ENCODE assay signal across 27 cellular contexts in the genomic region with DNA sequence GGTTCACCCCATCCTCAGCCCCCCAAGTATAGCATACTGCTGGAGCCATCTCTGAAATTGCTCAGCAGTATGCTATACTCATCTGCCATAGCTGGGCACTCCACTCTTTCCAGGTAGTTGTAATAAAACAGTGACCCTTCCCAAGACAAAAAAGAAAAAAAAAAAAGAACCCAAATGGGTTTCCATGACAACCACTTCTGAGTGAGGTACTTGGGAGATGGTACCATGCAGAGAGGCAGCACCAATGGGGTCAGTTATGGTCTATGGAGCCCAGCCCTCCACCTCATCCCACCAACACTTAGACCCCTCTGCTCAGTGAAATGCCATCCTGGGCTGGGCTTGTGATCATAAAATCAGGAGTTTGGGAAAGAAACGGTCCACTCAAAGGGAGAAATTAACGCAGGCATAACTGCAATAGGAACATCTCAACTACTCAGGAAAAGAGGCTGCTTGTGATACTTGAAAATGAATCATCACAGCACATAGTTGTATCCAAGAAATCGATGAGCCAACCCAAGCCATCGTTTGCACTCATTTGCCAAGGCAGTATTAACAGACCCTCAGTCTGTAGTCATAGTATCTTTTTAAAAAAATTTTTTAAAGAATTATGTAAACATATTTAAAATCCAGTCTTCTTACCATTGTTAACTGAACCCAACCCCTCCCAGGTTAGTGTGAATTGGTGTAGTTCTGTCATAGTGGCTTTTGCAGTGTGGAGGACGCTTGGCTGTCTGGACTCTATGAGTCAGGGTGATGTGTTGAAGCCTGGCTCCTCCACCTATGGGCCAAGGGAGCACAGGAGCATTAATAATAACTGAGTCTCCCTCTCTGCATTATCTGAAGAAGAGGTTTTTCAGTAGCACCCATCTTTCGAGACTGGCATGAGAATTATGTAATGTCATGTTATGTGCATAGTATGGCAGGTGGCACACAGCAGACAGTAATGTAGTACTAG.
DNase-seq lines count a peak whose midpoint lies in the region; ATAC-seq and TF ChIP-seq lines count a peak whose summit lies in the region.
"Had no signal": no experiment of that assay in that cellular context is flagged by ENCODE, and none has a peak within 500 bp of the region (broad histone marks: within the 10 kb centered on the region; RNA-seq: fewer than 3 reads in every experiment).

No MANE protein-coding gene starts in this region.

- H4K91ac ChIP-seq in IMR-90 (ENCODE audit: insufficient read depth, low read depth, low read length), result no peak overlapping the region

- no peaks in the 10 kb centered on the region for H3K79me2 ChIP-seq in MM.1S (ENCODE audit: low read length)

- intact Hi-C loops in IMR-90 (cut with micrococcal nuclease), result no loop called here

- H2AFZ ChIP-seq in IMR-90 (replicated peaks; ENCODE audit: low read length, poor library complexity), result no peak overlapping the region
- no peak overlapping the region for H2AFZ ChIP-seq in MM.1S (ENCODE audit: low read length)

- no peak overlapping the region for H2BK120ac ChIP-seq in IMR-90 (ENCODE audit: low read depth, low read length)

- H3K4me3 ChIP-seq in IMR-90 (ENCODE audit: insufficient read depth, low read depth, low read length) (no peak overlapping the region), astrocyte of the spinal cord (ENCODE audit: low read depth, low read length) (no peak overlapping the region), MM.1S (ENCODE audit: low read length) (no peak overlapping the region)
- H3K4me3 ChIP-seq: esophagus muscularis mucosa, testis, vagina had no signal

- no peak overlapping the region for H3K56ac ChIP-seq in IMR-90 (ENCODE audit: extremely low read depth, insufficient read depth, low read length)

- H3K9ac ChIP-seq in IMR-90 (ENCODE audit: low read depth, low read length) (no peak overlapping the region), MM.1S (ENCODE audit: low read length) (no peak overlapping the region)

- H4K20me1 ChIP-seq in IMR-90 (ENCODE audit: insufficient read depth, low read length) (no peaks in the 10 kb centered on the region), MM.1S (ENCODE audit: insufficient read depth, low read length) (no peaks in the 10 kb centered on the region)

- no peak overlapping the region for H2AK5ac ChIP-seq in IMR-90 (ENCODE audit: low read depth, low read length)

- peaks cover 12% of the 10 kb centered on the region for H3K27me3 Mint-ChIP-seq in type B pancreatic cell
- H3K27me3 Mint-ChIP-seq: stimulated activated naive B cell treated with anti-CD40 and anti-IgM and Interleukin-4, amounts not matched to agents 10 μg/mL and 1 μg/mL and 100 μg/mL, for 72 hours had no signal

- no peaks in the 10 kb centered on the region for H3K36me3 ChIP-seq in IMR-90 (ENCODE audit: control insufficient read depth, insufficient read depth, low read length)
- H3K36me3 ChIP-seq in MM.1S (replicated peaks; ENCODE audit: insufficient read depth, low read length), result no peaks in the 10 kb centered on the region
- H3K36me3 ChIP-seq: esophagus muscularis mucosa, vagina had no signal

- H3F3A ChIP-seq in MM.1S (ENCODE audit: insufficient read depth, low read length), result no peaks in the 10 kb centered on the region

- H2BK20ac ChIP-seq in IMR-90 (ENCODE audit: low read depth, low read length), result no peak overlapping the region

- WGBS in IMR-90 (ENCODE audit: extremely low coverage in 2 of 2, insufficient read length in 1 of 2), 2 experiments, result no CpG with 5 or more reads among the region's 6 CpGs

- H3K23ac ChIP-seq in IMR-90 (ENCODE audit: low read depth, low read length), result no peak overlapping the region

- no peaks in the 10 kb centered on the region for H3K36me3 Mint-ChIP-seq in type B pancreatic cell
- H3K36me3 Mint-ChIP-seq: IgD-negative memory B cell; stimulated activated naive B cell treated with anti-CD40 and anti-IgM and Interleukin-4, amounts not matched to agents 10 μg/mL and 1 μg/mL and 100 μg/mL, for 72 hours had no signal

- no peak overlapping the region for H2BK5ac ChIP-seq in IMR-90 (ENCODE audit: low read depth, low read length, poor library complexity, severe bottlenecking)

- H4K8ac ChIP-seq in IMR-90 (ENCODE audit: low read depth in 2 of 2, low read length in 2 of 2), result no peak overlapping the region

- CTCF ChIA-PET in IMR-90 (lab: Yijun Ruan, JAX), result no interaction called here

- no peak for TF ChIP-seq RAD21 in IMR-90 (IDR thresholded peaks at IDR 0.05; ENCODE audit: low read length)

- no peak; the same call in 1 of the 2 replicates for ATAC-seq in IMR-90 (ENCODE audit: low read depth)
- ATAC-seq in HG03108 (IDR thresholded peaks at IDR 0.05; ENCODE audit: unreplicated experiment), result no peak
- ATAC-seq in HG03442 (IDR thresholded peaks at IDR 0.05; ENCODE audit: unreplicated experiment), result no peak
- ATAC-seq: stimulated activated naive B cell treated with anti-CD40 and anti-IgM and Interleukin-4, amounts not matched to agents 10 μg/mL and 1 μg/mL and 100 μg/mL, for 72 hours had no signal

- H2AK9ac ChIP-seq in IMR-90 (replicated peaks; ENCODE audit: low read depth, low read length, poor library complexity), result no peak overlapping the region

- no peaks in the 10 kb centered on the region for H3K9me1 ChIP-seq in IMR-90 (ENCODE audit: insufficient read depth, low read length)

- peaks cover 10% of the 10 kb centered on the region for H3K4me1 Mint-ChIP-seq in type B pancreatic cell (ENCODE audit: unreplicated experiment)
- H3K4me1 Mint-ChIP-seq: stimulated activated naive B cell treated with anti-CD40 and anti-IgM and Interleukin-4, amounts not matched to agents 10 μg/mL and 1 μg/mL and 100 μg/mL, for 72 hours had no signal

- H4K5ac ChIP-seq in IMR-90 (ENCODE audit: low read depth, low read length), result no peak overlapping the region

- H3K27me3 ChIP-seq in IMR-90 (ENCODE audit: control insufficient read depth, insufficient read depth, low read length), result no peaks in the 10 kb centered on the region
- H3K27me3 ChIP-seq in MM.1S (replicated peaks; ENCODE audit: insufficient read depth, low read length), result no peaks in the 10 kb centered on the region
- H3K27me3 ChIP-seq: testis, vagina had no signal

- DNase-seq in AG08396 (ENCODE audit: low spot score), result peak; percentile 28
- DNase-seq in IMR-90, result peak; percentile 27
- peak; percentile 45 for DNase-seq in astrocyte of the spinal cord (ENCODE audit: low read depth, low spot score)
- DNase-seq in islet precursor cell, result peak; percentile 15
- DNase-seq in MM.1S, result no peak
- DNase-seq in type B pancreatic cell (ENCODE audit: extremely low spot score, unreplicated experiment), result no peak
- DNase-seq: activated CD4-positive, alpha-beta T cell treated with anti-CD3 and anti-CD28 coated beads for 48 hours; activated naive CD4-positive, alpha-beta T cell treated with anti-CD3 and anti-CD28 coated beads, Interleukin-2, amount 50 U/mL, for 16 hours; anterior cingulate cortex; CD4-positive, alpha-beta T cell; GF-D8; left cardiac atrium; mesendoderm; NCI-H146; NCI-H774; nucleus accumbens; SHP77 treated with DMSO at 0.1 percent for 48 hours; stimulated activated CD4-positive, alpha-beta T cell treated with anti-CD3 and anti-CD28 coated beads, Interleukin-2, amount 100 ng/mL, for 48 hours; stimulated activated naive B cell treated with anti-CD40 and anti-IgM and Interleukin-4, amounts not matched to agents 10 μg/mL and 1 μg/mL and 100 μg/mL, for 72 hours; testis had no signal

- no peak overlapping the region for H2BK15ac ChIP-seq in IMR-90 (ENCODE audit: low read depth, low read length)

- H3K4ac ChIP-seq in IMR-90 (ENCODE audit: low read depth, low read length), result no peak overlapping the region

- H3K27ac ChIP-seq in IMR-90 (ENCODE audit: insufficient read depth, low read length) (no peak overlapping the region), MM.1S (ENCODE audit: low read length) (no peak overlapping the region)
- H3K27ac ChIP-seq: esophagus muscularis mucosa, HL-60, testis, vagina had no signal

- no peaks in the 10 kb centered on the region for H3K9me2 ChIP-seq in MM.1S (replicated peaks; ENCODE audit: insufficient read depth, low read length)

- H3K9me3 Mint-ChIP-seq in type B pancreatic cell, result no peaks in the 10 kb centered on the region
- H3K9me3 Mint-ChIP-seq: activated T-helper 1 cell treated with anti-CD3 and anti-CD28 coated beads, Interleukin-12 subunit alpha, Interleukin-12 subunit beta, Interleukin-2, Interleukin-4 antibody, amounts not matched to agents 30 ng/mL and 10 ng/mL and 1 ng/mL, durations not matched to agents 14 hours and 24 hours and 36 hours; CD4-positive, alpha-beta T cell; stimulated activated naive B cell treated with anti-CD40 and anti-IgM and Interleukin-4, amounts not matched to agents 10 μg/mL and 1 μg/mL and 100 μg/mL, for 72 hours had no signal

- H3K4me2 ChIP-seq in IMR-90 (ENCODE audit: low read depth, low read length), result no peak overlapping the region
- no peak overlapping the region for H3K4me2 ChIP-seq in MM.1S (ENCODE audit: low read depth, low read length)

- H3K18ac ChIP-seq in IMR-90 (ENCODE audit: low read depth, low read length), result no peak overlapping the region

- no peaks in the 10 kb centered on the region for H3K79me1 ChIP-seq in IMR-90 (ENCODE audit: low read depth in 1 of 2, low read length in 2 of 2)

- BruUV-seq in IMR-90 (replicated peaks; lab: Mats Ljungman, UMichigan), result no TSS peak

- no peak for TF ChIP-seq CTCF in IMR-90 (conservative IDR thresholded peaks at IDR 0.05; ENCODE audit: low read depth, low read length)
- TF ChIP-seq CTCF in astrocyte of the spinal cord (IDR thresholded peaks at IDR 0.05; ENCODE audit: low read depth, low read length), result no peak
- no peak for TF ChIP-seq CTCF in MM.1S (IDR thresholded peaks at IDR 0.05; ENCODE audit: low read length)
- TF ChIP-seq CTCF in type B pancreatic cell (conservative IDR thresholded peaks at IDR 0.05), result no peak

- no peak overlapping the region for H3K14ac ChIP-seq in IMR-90 (replicated peaks; ENCODE audit: low read depth, low read length)

- H3K9me3 ChIP-seq in IMR-90 (ENCODE audit: control insufficient read depth, insufficient read depth, low read length) (no peaks in the 10 kb centered on the region), MM.1S (replicated peaks; ENCODE audit: insufficient read depth, low read length) (no peaks in the 10 kb centered on the region)
- H3K9me3 ChIP-seq: esophagus muscularis mucosa, testis, vagina had no signal

- H3K4me1 ChIP-seq in IMR-90 (ENCODE audit: control insufficient read depth, insufficient read depth, low read length), result no peaks in the 10 kb centered on the region
- no peaks in the 10 kb centered on the region for H3K4me1 ChIP-seq in MM.1S (ENCODE audit: low read length)
- H3K4me1 ChIP-seq: testis, vagina had no signal

- POLR2A ChIA-PET in IMR-90 (lab: Charles Lee; ENCODE audit: unreplicated experiment), result no interaction called here

- TF ChIP-seq POLR2A in IMR-90 (IDR thresholded peaks at IDR 0.05; ENCODE audit: low read depth, low read length), result no peak

- in situ Hi-C loops in IMR-90 (cut with MboI; ENCODE audit: low sequenced_read_pairs), result no loop called here
- in situ Hi-C loops in astrocyte of the spinal cord (cut with HindIII; ENCODE audit: low sequenced_read_pairs), result no loop called here

- dilution Hi-C loops in IMR-90 (cut with HindIII; ENCODE audit: low sequenced_read_pairs, unreplicated experiment), result no loop called here

- H3K27ac Mint-ChIP-seq in type B pancreatic cell, result no peak overlapping the region
- H3K27ac Mint-ChIP-seq: activated T-helper 1 cell treated with anti-CD3 and anti-CD28 coated beads, Interleukin-12 subunit alpha, Interleukin-12 subunit beta, Interleukin-2, Interleukin-4 antibody, amounts not matched to agents 30 ng/mL and 10 ng/mL and 1 ng/mL, durations not matched to agents 14 hours and 24 hours and 36 hours; CD4-positive, alpha-beta T cell; IgD-negative memory B cell; stimulated activated naive B cell treated with anti-CD40 and anti-IgM and Interleukin-4, amounts not matched to agents 10 μg/mL and 1 μg/mL and 100 μg/mL, for 72 hours had no signal

- no peak overlapping the region for H3K4me3 Mint-ChIP-seq in type B pancreatic cell
- H3K4me3 Mint-ChIP-seq: activated T-helper 1 cell treated with anti-CD3 and anti-CD28 coated beads, Interleukin-12 subunit alpha, Interleukin-12 subunit beta, Interleukin-2, Interleukin-4 antibody, amounts not matched to agents 30 ng/mL and 10 ng/mL and 1 ng/mL, durations not matched to agents 14 hours and 24 hours and 36 hours; CD4-positive, alpha-beta T cell; IgD-negative memory B cell; stimulated activated naive B cell treated with anti-CD40 and anti-IgM and Interleukin-4, amounts not matched to agents 10 μg/mL and 1 μg/mL and 100 μg/mL, for 72 hours had no signal

Comparison
In these comparisons a context has a peak if more than half of its experiments do, and no peak if none do; other contexts are left out.
1. DNase-seq: peak in AG08396 (single experiment), IMR-90 (single experiment), astrocyte of the spinal cord (single experiment) and islet precursor cell (single experiment); none in MM.1S (single experiment) and type B pancreatic cell (single experiment).